1 cellular context compared by ENCODE assay signal in the genomic region with DNA sequence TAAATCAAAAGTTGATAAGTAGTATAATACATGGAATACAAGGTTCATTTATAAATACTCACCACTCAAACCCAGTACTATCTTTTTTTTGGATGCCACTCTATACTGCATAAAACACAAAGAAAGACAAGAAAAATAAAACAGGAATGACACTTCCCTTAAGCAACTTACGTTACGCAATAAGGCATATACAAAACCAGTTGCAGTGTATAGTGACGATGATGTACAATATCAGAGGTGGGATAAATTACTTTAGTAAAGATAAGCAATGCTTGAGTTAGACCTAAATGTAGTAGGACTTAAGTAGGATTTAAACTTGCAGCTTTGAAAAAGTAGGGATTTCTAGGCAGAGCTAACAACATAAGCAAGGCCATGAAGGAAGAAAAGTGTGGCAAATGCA.
TF ChIP-seq lines count a peak whose summit lies in the region.

No MANE protein-coding gene starts in this region.

TF ChIP-seq in A549, 52 proteins besides CTCF, POLR2A, EP300 and RAD21 (continued from another document):
- TF ChIP-seq, protein P1, sequence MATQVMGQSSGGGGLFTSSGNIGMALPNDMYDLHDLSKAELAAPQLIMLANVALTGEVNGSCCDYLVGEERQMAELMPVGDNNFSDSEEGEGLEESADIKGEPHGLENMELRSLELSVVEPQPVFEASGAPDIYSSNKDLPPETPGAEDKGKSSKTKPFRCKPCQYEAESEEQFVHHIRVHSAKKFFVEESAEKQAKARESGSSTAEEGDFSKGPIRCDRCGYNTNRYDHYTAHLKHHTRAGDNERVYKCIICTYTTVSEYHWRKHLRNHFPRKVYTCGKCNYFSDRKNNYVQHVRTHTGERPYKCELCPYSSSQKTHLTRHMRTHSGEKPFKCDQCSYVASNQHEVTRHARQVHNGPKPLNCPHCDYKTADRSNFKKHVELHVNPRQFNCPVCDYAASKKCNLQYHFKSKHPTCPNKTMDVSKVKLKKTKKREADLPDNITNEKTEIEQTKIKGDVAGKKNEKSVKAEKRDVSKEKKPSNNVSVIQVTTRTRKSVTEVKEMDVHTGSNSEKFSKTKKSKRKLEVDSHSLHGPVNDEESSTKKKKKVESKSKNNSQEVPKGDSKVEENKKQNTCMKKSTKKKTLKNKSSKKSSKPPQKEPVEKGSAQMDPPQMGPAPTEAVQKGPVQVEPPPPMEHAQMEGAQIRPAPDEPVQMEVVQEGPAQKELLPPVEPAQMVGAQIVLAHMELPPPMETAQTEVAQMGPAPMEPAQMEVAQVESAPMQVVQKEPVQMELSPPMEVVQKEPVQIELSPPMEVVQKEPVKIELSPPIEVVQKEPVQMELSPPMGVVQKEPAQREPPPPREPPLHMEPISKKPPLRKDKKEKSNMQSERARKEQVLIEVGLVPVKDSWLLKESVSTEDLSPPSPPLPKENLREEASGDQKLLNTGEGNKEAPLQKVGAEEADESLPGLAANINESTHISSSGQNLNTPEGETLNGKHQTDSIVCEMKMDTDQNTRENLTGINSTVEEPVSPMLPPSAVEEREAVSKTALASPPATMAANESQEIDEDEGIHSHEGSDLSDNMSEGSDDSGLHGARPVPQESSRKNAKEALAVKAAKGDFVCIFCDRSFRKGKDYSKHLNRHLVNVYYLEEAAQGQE (IDR thresholded peaks at IDR 0.05), result no peak
- TF ChIP-seq CEBPB (IDR thresholded peaks at IDR 0.05) (peak; percentile 71 to 83; a peak in 3 of 4 replicates), TFCP2L1 (CRISPR knock-in tag; IDR thresholded peaks at IDR 0.05) (no peak), GATA3 (IDR thresholded peaks at IDR 0.05; ENCODE audit: borderline replicate concordance) (no peak)
- TF ChIP-seq, protein P2, sequence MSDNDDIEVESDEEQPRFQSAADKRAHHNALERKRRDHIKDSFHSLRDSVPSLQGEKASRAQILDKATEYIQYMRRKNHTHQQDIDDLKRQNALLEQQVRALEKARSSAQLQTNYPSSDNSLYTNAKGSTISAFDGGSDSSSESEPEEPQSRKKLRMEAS (IDR thresholded peaks at IDR 0.05), result no peak
- TF ChIP-seq, protein P3, sequence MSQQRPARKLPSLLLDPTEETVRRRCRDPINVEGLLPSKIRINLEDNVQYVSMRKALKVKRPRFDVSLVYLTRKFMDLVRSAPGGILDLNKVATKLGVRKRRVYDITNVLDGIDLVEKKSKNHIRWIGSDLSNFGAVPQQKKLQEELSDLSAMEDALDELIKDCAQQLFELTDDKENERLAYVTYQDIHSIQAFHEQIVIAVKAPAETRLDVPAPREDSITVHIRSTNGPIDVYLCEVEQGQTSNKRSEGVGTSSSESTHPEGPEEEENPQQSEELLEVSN (IDR thresholded peaks at IDR 0.05; ENCODE audit: borderline replicate concordance, low read depth), result no peak
TF ChIP-seq in A549: peak in this region for 1.
